In the genomic region with DNA sequence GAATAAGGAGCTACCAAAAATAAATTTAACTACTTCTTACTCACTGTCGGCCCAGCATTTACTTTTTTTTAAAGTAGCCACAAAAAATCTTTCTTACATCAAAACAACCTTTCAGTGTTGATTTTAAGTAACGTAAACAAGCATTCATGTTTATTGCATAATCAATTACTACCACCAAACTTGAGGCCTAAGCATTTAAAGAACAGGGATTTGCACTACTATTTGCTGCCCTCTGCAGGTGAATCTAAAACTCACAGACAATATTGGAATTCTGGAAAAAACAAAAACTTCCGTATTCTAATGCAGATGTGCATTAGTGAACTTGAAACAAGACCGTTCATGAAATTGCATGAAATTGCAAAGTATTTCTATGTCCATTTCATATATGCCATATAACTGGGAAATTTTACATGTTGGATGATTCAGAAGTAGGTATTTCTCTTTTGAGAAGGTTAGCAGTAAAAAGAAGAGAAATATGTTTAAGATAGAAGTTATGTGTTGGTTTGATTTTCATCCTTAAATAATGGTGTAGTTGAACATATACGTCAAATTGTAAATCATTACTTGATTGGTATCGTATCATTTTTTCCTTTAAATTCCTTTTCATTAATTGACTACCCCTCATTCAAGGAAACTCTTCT, we compare ENCODE assay signal across 8 cellular contexts. TPM values are rescaled to one million over a fixed set of nuclear protein-coding genes. Genes with fewer than 3 reads are reported as not detected.
DNase-seq lines count a peak whose midpoint lies in the region; ATAC-seq, FAIRE-seq and TF ChIP-seq lines count a peak whose summit lies in the region.

No MANE protein-coding gene starts in this region.

- H3K4me3 ChIP-seq in cardiac fibroblast (replicated peaks in 1 of 2; ENCODE audit: low read depth in 2 of 2, low read length in 2 of 2), result no peak overlapping the region
- no peak overlapping the region for H3K4me3 ChIP-seq in lower lobe of right lung

- H3K27ac ChIP-seq in lower lobe of right lung, result no peak overlapping the region

- TF ChIP-seq CTCF in D721Med (IDR thresholded peaks at IDR 0.05; ENCODE audit: insufficient read depth, missing control alignments), result peak; percentile 72
- TF ChIP-seq CTCF in cardiac fibroblast (IDR thresholded peaks at IDR 0.05; ENCODE audit: low read depth, low read length), result peak; percentile 67
- peak; percentile 64 for TF ChIP-seq CTCF in lower lobe of right lung (IDR thresholded peaks at IDR 0.05)

- peak; percentile 54 for ATAC-seq in GM18868 (IDR thresholded peaks at IDR 0.05; ENCODE audit: unreplicated experiment)
- peak; percentile 61 to 65 for ATAC-seq in lower lobe of right lung
- ATAC-seq in HG03097 (IDR thresholded peaks at IDR 0.05; ENCODE audit: low FRiP score, unreplicated experiment), result no peak
- no peak for ATAC-seq in HG02840 (IDR thresholded peaks at IDR 0.05; ENCODE audit: low FRiP score, unreplicated experiment)

- no peaks in the 10 kb centered on the region for H3K27me3 ChIP-seq in lower lobe of right lung (ENCODE audit: low read depth)

- peak; percentile 88 for FAIRE-seq in D721Med (lab: Jason Lieb, UNC)

- H3K36me3 ChIP-seq in lower lobe of right lung, result no peaks in the 10 kb centered on the region

- no peak for DNase-seq in D721Med (ENCODE audit: insufficient read length, low spot score)
- peak; percentile 11 for DNase-seq in NCI-H2227 treated with DMSO at 0.1 percent for 48 hours (lab: John Stamatoyannopoulos, UW)
- peak; percentile 73 to 81 for DNase-seq in cardiac fibroblast (ENCODE audit: low read depth in 2 of 2)
- no peak for DNase-seq in lower lobe of right lung
- no peak for DNase-seq in activated CD4-positive, alpha-beta T cell treated with anti-CD3 and anti-CD28 coated beads, Interleukin-2, amount 50 U/mL, for 48 hours

- H3K9me3 ChIP-seq in lower lobe of right lung, result no peaks in the 10 kb centered on the region

- intact Hi-C loops in lower lobe of right lung (cut with DNase I), result loop anchor here (10.0 kb wide), 1 partner anchor 648 kb away; no protein-coding TSS in a partner anchor

- H3K4me1 ChIP-seq in lower lobe of right lung, result no peaks in the 10 kb centered on the region

RNA-seq across cellular contexts. Expression of a gene that starts 55.6 kb away (rescaled TPM):
- 85.9 TPM for total RNA-seq in lower lobe of right lung

RNA-seq across cellular contexts. Expression of a gene that starts 55.8 kb away (rescaled TPM):
- 16.6 TPM for total RNA-seq in lower lobe of right lung

Comparison
In these comparisons a context has a peak if more than half of its experiments do, and no peak if none do; other contexts are left out.
1. DNase-seq: peak in NCI-H2227 treated with DMSO at 0.1 percent for 48 hours (single experiment) and cardiac fibroblast (2 of 2); none in D721Med (single experiment), lower lobe of right lung (single experiment) and activated CD4-positive, alpha-beta T cell treated with anti-CD3 and anti-CD28 coated beads, Interleukin-2, amount 50 U/mL, for 48 hours (0 of 2).
2. ATAC-seq: peak in GM18868 (single experiment) and lower lobe of right lung (2 of 2); none in HG03097 (single experiment) and HG02840 (single experiment).
3. Peak in every context shown above with its lines, with median percentiles within 50 percentile points of each other: CTCF ChIP-seq.